ENCODE assay signal across 1 cellular context in genomic region chr11:12109591-12110196, GRCh38.
TF ChIP-seq lines count a peak whose summit lies in the region.

No MANE protein-coding gene starts in this region.

TF ChIP-seq in K562, 482 proteins besides CTCF, POLR2A, EP300 and RAD21 (continued from another document):
- TF ChIP-seq BCOR (IDR thresholded peaks at IDR 0.05) (no peak), NELFE (IDR thresholded peaks at IDR 0.05; ENCODE audit: insufficient read depth, insufficient read length) (no peak), GTF2E2 (tag; IDR thresholded peaks at IDR 0.05) (no peak), TOE1 (IDR thresholded peaks at IDR 0.05; ENCODE audit: borderline replicate concordance) (0 out of 2 replicates have a peak, but pooled peaks have one; percentile 26), TOE1 (CRISPR knock-in tag; IDR thresholded peaks at IDR 0.05; ENCODE audit: borderline replicate concordance, low read depth) (no peak), ARID1B (IDR thresholded peaks at IDR 0.05) (0 out of 2 replicates have a peak, but pooled peaks have one; percentile 20), GATA2 (CRISPR knock-in tag; IDR thresholded peaks at IDR 0.05) (peak; percentile 21; the same call in 1 of the 2 replicates), JUND (IDR thresholded peaks at IDR 0.05; ENCODE audit: borderline replicate concordance, low read depth, low read length) (peak; percentile 68), JUND (tag; IDR thresholded peaks at IDR 0.05; ENCODE audit: borderline replicate concordance, low read depth, low read length) (no peak; the same call in 2 of the 3 replicates)
